1 cellular context compared by ENCODE assay signal in genomic region chr14:35384386-35385041, GRCh38.
A peak's percentile ranks its signal among the peaks of the same experiment; 100 is the strongest.
TF ChIP-seq lines count a peak whose summit lies in the region.

No MANE protein-coding gene starts in this region.

TF ChIP-seq in HepG2, 621 proteins besides CTCF, POLR2A, EP300 and RAD21 (continued from another document and continues in another):
- TF ChIP-seq CSRNP2 (CRISPR knock-in tag; conservative IDR thresholded peaks at IDR 0.05; ENCODE audit: low read depth) (no peak), ZFP1 (CRISPR knock-in tag; IDR thresholded peaks at IDR 0.05) (peak; percentile 90; the same call in 1 of the 2 replicates), SIN3B (IDR thresholded peaks at IDR 0.05; ENCODE audit: low read length) (no peak), ZNF503 (CRISPR knock-in tag; IDR thresholded peaks at IDR 0.05) (peak; percentile 64; the same call in 1 of the 2 replicates), SP2 (CRISPR knock-in tag; IDR thresholded peaks at IDR 0.05) (no peak), ATM (IDR thresholded peaks at IDR 0.05; ENCODE audit: borderline replicate concordance) (no peak), TEAD2 (CRISPR knock-in tag; IDR thresholded peaks at IDR 0.05) (no peak), ZNF30 (CRISPR knock-in tag; IDR thresholded peaks at IDR 0.05) (no peak), ZNF687 (CRISPR knock-in tag; IDR thresholded peaks at IDR 0.05) (no peak), KMT2B (CRISPR knock-in tag; IDR thresholded peaks at IDR 0.05) (no peak; the same call in 1 of the 2 replicates), MXD1 (CRISPR knock-in tag; IDR thresholded peaks at IDR 0.05) (no peak), ZNF841 (CRISPR knock-in tag; IDR thresholded peaks at IDR 0.05; ENCODE audit: borderline replicate concordance) (no peak), SP4 (CRISPR knock-in tag; IDR thresholded peaks at IDR 0.05) (0 out of 2 replicates have a peak, but pooled peaks have one; percentile 8), E2F2 (CRISPR knock-in tag; IDR thresholded peaks at IDR 0.05; ENCODE audit: borderline replicate concordance) (peak; percentile 73; the same call in 1 of the 2 replicates), MZF1 (CRISPR knock-in tag; IDR thresholded peaks at IDR 0.05; ENCODE audit: borderline replicate concordance) (no peak), ZHX2 (IDR thresholded peaks at IDR 0.05; ENCODE audit: low read depth) (0 out of 2 replicates have a peak, but pooled peaks have one; percentile 8), ZHX2 (CRISPR knock-in tag; IDR thresholded peaks at IDR 0.05; ENCODE audit: borderline replicate concordance) (no peak), SKI (IDR thresholded peaks at IDR 0.05; ENCODE audit: partially characterized antibody) (peak; percentile 47), NCOA5 (CRISPR knock-in tag; IDR thresholded peaks at IDR 0.05) (no peak), ZXDC (CRISPR knock-in tag; IDR thresholded peaks at IDR 0.05) (no peak; the same call in 1 of the 2 replicates), ZNF816 (CRISPR knock-in tag; IDR thresholded peaks at IDR 0.05; ENCODE audit: borderline replicate concordance) (no peak), DDIT3 (CRISPR knock-in tag; IDR thresholded peaks at IDR 0.05) (no peak), CBX2 (IDR thresholded peaks at IDR 0.05; ENCODE audit: low read depth, low read length) (no peak), CBX2 (CRISPR knock-in tag; IDR thresholded peaks at IDR 0.05; ENCODE audit: low read depth) (no peak), ZNF343 (CRISPR knock-in tag; IDR thresholded peaks at IDR 0.05) (no peak), NFATC3 (CRISPR knock-in tag; IDR thresholded peaks at IDR 0.05) (0 out of 2 replicates have a peak, but pooled peaks have one; percentile 87), ATF1 (CRISPR knock-in tag; IDR thresholded peaks at IDR 0.05) (no peak), ZNF547 (CRISPR knock-in tag; IDR thresholded peaks at IDR 0.05) (no peak; the same call in 1 of the 2 replicates), ZNF20 (CRISPR knock-in tag; IDR thresholded peaks at IDR 0.05) (no peak), EZH2 (conservative IDR thresholded peaks at IDR 0.05; ENCODE audit: low read depth, low read length) (no peak), ATF5 (CRISPR knock-in tag; IDR thresholded peaks at IDR 0.05; ENCODE audit: low read depth) (no peak), GTF3A (CRISPR knock-in tag; conservative IDR thresholded peaks at IDR 0.05) (peak; percentile 12; the same call in 1 of the 2 replicates), PHF5A (CRISPR knock-in tag; IDR thresholded peaks at IDR 0.05; ENCODE audit: low read depth, unreplicated experiment) (no peak), ZNF678 (CRISPR knock-in tag; IDR thresholded peaks at IDR 0.05) (no peak; the same call in 1 of the 2 replicates), ZNF776 (CRISPR knock-in tag; IDR thresholded peaks at IDR 0.05) (no peak), ZBTB14 (CRISPR knock-in tag; IDR thresholded peaks at IDR 0.05) (no peak), SIN3A (IDR thresholded peaks at IDR 0.05; ENCODE audit: borderline replicate concordance, low read depth, low read length) (peak; percentile 83; the same call in 1 of the 2 replicates), ZNF362 (CRISPR knock-in tag; IDR thresholded peaks at IDR 0.05; ENCODE audit: borderline replicate concordance) (no peak), ZNF230 (CRISPR knock-in tag; IDR thresholded peaks at IDR 0.05) (no peak)
